In the genomic region with DNA sequence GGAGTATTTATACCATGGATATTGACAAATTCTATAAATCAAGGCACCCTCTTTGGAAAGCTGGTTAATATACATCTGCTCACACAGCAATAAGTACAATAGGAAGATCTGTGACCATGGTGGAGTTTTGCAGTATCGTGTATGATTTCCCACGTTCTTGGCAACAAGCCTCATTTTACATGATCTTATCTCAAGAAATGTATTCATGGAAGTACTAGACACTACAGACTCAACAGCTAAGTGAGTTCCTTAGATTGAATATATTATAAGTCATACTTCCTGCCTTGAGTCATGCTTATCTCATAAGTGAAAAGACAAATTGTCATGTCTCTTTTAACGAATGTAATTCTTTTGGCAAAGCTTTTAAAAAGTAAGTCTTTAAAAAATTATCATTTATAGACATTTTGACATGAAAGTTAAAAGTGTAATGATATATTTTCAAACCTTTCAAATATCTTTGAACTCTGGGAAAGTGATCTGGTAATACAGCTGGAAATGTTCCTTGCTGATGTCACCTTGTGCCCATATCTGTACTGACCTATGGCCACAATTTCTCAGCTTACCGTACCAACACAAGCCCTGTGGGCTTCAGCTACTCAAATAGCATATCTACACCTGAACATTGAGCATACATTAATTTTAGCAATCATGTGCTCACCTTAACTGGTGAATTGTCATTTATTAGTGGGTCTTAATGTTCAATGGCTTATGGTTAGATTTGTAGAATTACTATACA, we compare ENCODE assay signal across 15 cellular contexts.
DNase-seq lines count a peak whose midpoint lies in the region; ATAC-seq and TF ChIP-seq lines count a peak whose summit lies in the region.
"Had no signal": no experiment of that assay in that cellular context is flagged by ENCODE, and none has a peak within 500 bp of the region (broad histone marks: within the 10 kb centered on the region; RNA-seq: fewer than 3 reads in every experiment).

No MANE protein-coding gene starts in this region.

- H3K79me2 ChIP-seq in ACC112 (ENCODE audit: control insufficient read depth, insufficient read depth, low read length, unreplicated experiment): no peaks in the 10 kb centered on the region

- no peaks in the 10 kb centered on the region for H3K36me3 ChIP-seq in ACC112 (ENCODE audit: insufficient read depth, low read length)
- H3K36me3 ChIP-seq in brain microvascular endothelial cell (replicated peaks): no peaks in the 10 kb centered on the region
- H3K36me3 ChIP-seq: left lung, right lobe of liver had no signal

- DNase-seq in NCI-H226 (peak; percentile 83), brain microvascular endothelial cell (peak; percentile 59), hepatic stellate cell (ENCODE audit: low spot score) (peak; percentile 24), cardiac septum (ENCODE audit: low spot score) (no peak), AG20443 (ENCODE audit: low spot score) (no peak)
- DNase-seq: activated CD4-positive, alpha-beta T cell treated with anti-CD3 and anti-CD28 coated beads for 48 hours; activated naive CD4-positive, alpha-beta T cell; dorsolateral prefrontal cortex; left lung; NCI-H187; right lobe of liver; stimulated activated CD4-positive, alpha-beta T cell treated with anti-CD3 and anti-CD28 coated beads, Interleukin-1b, Interleukin-23, amount 100 ng/mL, for 48 hours had no signal

- H3K27ac ChIP-seq in ACC112 (ENCODE audit: low read depth, low read length) (peak overlapping the region; percentile 65), brain microvascular endothelial cell (peak overlapping the region; percentile 52)
- H3K27ac ChIP-seq: dorsolateral prefrontal cortex, left lung, right lobe of liver had no signal

- no peak overlapping the region for H2AFZ ChIP-seq in ACC112 (ENCODE audit: low read length, unreplicated experiment)

- ATAC-seq in GM21528 (IDR thresholded peaks at IDR 0.05; ENCODE audit: low FRiP score, unreplicated experiment) (no peak), HG03442 (IDR thresholded peaks at IDR 0.05; ENCODE audit: unreplicated experiment) (no peak)
- ATAC-seq: left lung had no signal

- H3K4me3 ChIP-seq in ACC112 (ENCODE audit: low read depth, low read length) (peak overlapping the region; percentile 15; the same call in 1 of the 2 replicates), brain microvascular endothelial cell (ENCODE audit: low read depth, low read length) (no peak overlapping the region)
- H3K4me3 ChIP-seq: dorsolateral prefrontal cortex, left lung, right lobe of liver had no signal

- in situ Hi-C loops in brain microvascular endothelial cell (cut with HindIII; ENCODE audit: low pct_ligation_motif_present, low sequenced_read_pairs): no loop called here

- H3K27me3 ChIP-seq in ACC112 (ENCODE audit: insufficient read depth, low read length) (no peaks in the 10 kb centered on the region), brain microvascular endothelial cell (replicated peaks) (no peaks in the 10 kb centered on the region)
- H3K27me3 ChIP-seq: left lung, right lobe of liver had no signal

- intact Hi-C loops in cardiac septum (cut with DNase I): no loop called here

- no peak for TF ChIP-seq CTCF in brain microvascular endothelial cell (IDR thresholded peaks at IDR 0.05; ENCODE audit: low read depth, low read length, missing control alignments)

- H3K4me1 ChIP-seq in ACC112 (ENCODE audit: control insufficient read depth, insufficient read depth, low read length, unreplicated experiment): peaks cover 26% of the 10 kb centered on the region
- H3K4me1 ChIP-seq: left lung, right lobe of liver had no signal

Comparison
In these comparisons a context has a peak if more than half of its experiments do, and no peak if none do; other contexts are left out.
1. DNase-seq: peak in NCI-H226 (single experiment), brain microvascular endothelial cell (single experiment) and hepatic stellate cell (single experiment); none in cardiac septum (single experiment) and AG20443 (single experiment).